34 cellular contexts compared by ENCODE assay signal in the genomic region with DNA sequence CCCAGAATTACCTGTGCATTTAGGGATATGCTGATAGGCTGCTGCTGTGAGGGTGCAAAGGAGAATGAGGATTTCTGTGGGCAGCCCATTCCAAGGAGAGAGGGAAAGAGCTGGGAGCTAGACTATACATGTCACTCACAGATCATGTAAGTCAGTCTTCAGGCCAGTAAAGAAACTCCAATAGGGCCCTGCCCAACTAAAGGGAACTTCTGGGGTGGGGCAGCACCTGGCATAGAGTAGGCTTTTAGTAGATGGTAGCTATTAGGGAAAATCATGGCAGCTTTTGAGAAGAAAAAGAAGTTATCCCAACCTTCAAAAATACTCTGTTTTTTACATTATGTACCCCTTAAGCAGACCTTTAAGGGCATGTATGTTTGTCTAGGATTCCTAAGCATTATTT.
"Had no signal": no experiment of that assay in that cellular context is flagged by ENCODE, and none has a peak within 500 bp of the region (broad histone marks: within the 10 kb centered on the region; RNA-seq: fewer than 3 reads in every experiment).

No MANE protein-coding gene starts in this region.

- H3K36me3 ChIP-seq: MG63 had no signal

- H3K27me3 ChIP-seq: MG63 had no signal

- H3K4me3 ChIP-seq: MG63 had no signal

- H3K4me2 ChIP-seq: KMS-11 had no signal

- H3K27ac ChIP-seq: KMS-11 had no signal

- H3K9ac ChIP-seq: KMS-11 had no signal

- DNase-seq: Kasumi-1, KG1, MG63, MM.1S, MV-4-11, NCI-H1048, NCI-H1092, NCI-H1092 treated with DMSO at 0.1 percent for 48 hours, NCI-H1105, NCI-H1105 treated with DMSO at 0.1 percent for 48 hours, NCI-H1417, NCI-H1417 treated with DMSO at 0.1 percent for 48 hours, NCI-H1436, NCI-H1436 treated with DMSO at 0.1 percent for 48 hours, NCI-H146, NCI-H1694, NCI-H1694 treated with DMSO at 0.1 percent for 48 hours, NCI-H187, NCI-H187 treated with DMSO at 0.1 percent for 48 hours, NCI-H1930, NCI-H2029, NCI-H2029 treated with DMSO at 0.1 percent for 48 hours, NCI-H2081, NCI-H2081 treated with DMSO at 0.1 percent for 48 hours, NCI-H2107, NCI-H2171, NCI-H2171 treated with DMSO at 0.1 percent for 48 hours, NCI-H226, NCI-H345, NCI-H446, NCI-H446 treated with DMSO at 0.1 percent for 48 hours, NCI-H510A, NCI-H510A treated with DMSO at 0.1 percent for 48 hours had no signal
